8 cellular contexts compared by ENCODE assay signal in genomic region chr6:90080876-90081464, GRCh38.
DNase-seq lines count a peak whose midpoint lies in the region; ATAC-seq lines count a peak whose summit lies in the region.

No MANE protein-coding gene starts in this region.

- no peak overlapping the region for H3K4me3 ChIP-seq in neuronal stem cell (ENCODE audit: low read length in 2 of 2)

- H3K14ac ChIP-seq in neuronal stem cell (ENCODE audit: low read length), result no peak overlapping the region

- no peaks in the 10 kb centered on the region for H3K27me3 ChIP-seq in neuronal stem cell (ENCODE audit: control insufficient read depth in 3 of 3, insufficient read depth in 3 of 3, low read depth in 1 of 3, low read length in 3 of 3)

- H3K4me1 ChIP-seq in neuronal stem cell (ENCODE audit: control insufficient read depth in 2 of 2, insufficient read depth in 1 of 2, low read depth in 1 of 2, low read length in 2 of 2), result peaks cover 4 to 8% of the 10 kb centered on the region in 2 donors

- no peak overlapping the region for H3K23ac ChIP-seq in neuronal stem cell (ENCODE audit: low read depth, low read length, poor library complexity)

- no peak overlapping the region for H2BK12ac ChIP-seq in neuronal stem cell (ENCODE audit: low read length)

- no peak overlapping the region for H2AK5ac ChIP-seq in neuronal stem cell (ENCODE audit: low read depth, low read length)

- no CpG with 5 or more reads among the region's 9 CpGs for WGBS in neuronal stem cell (ENCODE audit: extremely low coverage in 2 of 2, insufficient read length in 2 of 2, insufficient replicate concordance in 1 of 2), 2 donors

- no peak overlapping the region for H3K9ac ChIP-seq in neuronal stem cell (ENCODE audit: low read depth, low read length, poor library complexity)

- no peak overlapping the region for H2BK15ac ChIP-seq in neuronal stem cell (ENCODE audit: low read length)

- no peak overlapping the region for H4K91ac ChIP-seq in neuronal stem cell (ENCODE audit: low read depth, low read length, poor library complexity)

- no peaks in the 10 kb centered on the region for H3K9me3 ChIP-seq in neuronal stem cell (replicated peaks in 1 of 2; ENCODE audit: control insufficient read depth in 2 of 2, insufficient read depth in 1 of 2, low read depth in 1 of 2, low read length in 2 of 2)

- no peak overlapping the region for H2AFZ ChIP-seq in neuronal stem cell (ENCODE audit: low read length)

- ATAC-seq in GM19463 (IDR thresholded peaks at IDR 0.05; ENCODE audit: unreplicated experiment) (peak; percentile 86), HG03460 (IDR thresholded peaks at IDR 0.05; ENCODE audit: unreplicated experiment) (peak; percentile 87)

- H4K8ac ChIP-seq in neuronal stem cell (ENCODE audit: low read depth, low read length), result no peak overlapping the region

- H3K36me3 ChIP-seq in neuronal stem cell (replicated peaks in 1 of 2; ENCODE audit: control insufficient read depth in 2 of 2, insufficient read depth in 2 of 2, low read length in 2 of 2), result no peaks in the 10 kb centered on the region

- H3K4me2 ChIP-seq in neuronal stem cell (ENCODE audit: insufficient read depth, low read length, poor library complexity, severe bottlenecking), result no peak overlapping the region

- intact Hi-C loops in posterior vena cava (cut with DNase I), result loop anchor here in 1 of 2 donors (5.0 kb wide), 1 partner anchor 106 kb away; no protein-coding TSS in a partner anchor

- H3K4ac ChIP-seq in neuronal stem cell (ENCODE audit: low read length), result no peak overlapping the region

- H3K18ac ChIP-seq in neuronal stem cell (ENCODE audit: low read length), result no peak overlapping the region

- H2BK120ac ChIP-seq in neuronal stem cell (ENCODE audit: low read depth, low read length), result no peak overlapping the region

- H3K27ac ChIP-seq in neuronal stem cell (replicated peaks; ENCODE audit: low read length), result no peak overlapping the region

- no peaks in the 10 kb centered on the region for H3K79me1 ChIP-seq in neuronal stem cell (ENCODE audit: low read depth, low read length)

- DNase-seq in activated T-cell treated with anti-CD3 and anti-CD28 coated beads for 24 hours (ENCODE audit: low read depth), result peak; percentile 75
- DNase-seq in stimulated activated CD4-positive, alpha-beta T cell treated with anti-CD3 and anti-CD28 coated beads, Interleukin-4, amount 100 ng/mL, for 4 hours, result peak; percentile 54 to 83
- no peak for DNase-seq in posterior vena cava (ENCODE audit: low spot score)
- no peak for DNase-seq in DMS153 treated with DMSO at 0.1 percent for 48 hours (lab: John Stamatoyannopoulos, UW; ENCODE audit: unreplicated experiment)
- no peak for DNase-seq in NCI-H2029 (lab: John Stamatoyannopoulos, UW)
- DNase-seq in neuronal stem cell (ENCODE audit: low spot score), result no peak

- no peak overlapping the region for H2BK5ac ChIP-seq in neuronal stem cell (ENCODE audit: low read length)

Comparison
In these comparisons a context has a peak if more than half of its experiments do, and no peak if none do; other contexts are left out.
1. DNase-seq: peak in activated T-cell treated with anti-CD3 and anti-CD28 coated beads for 24 hours (single experiment) and stimulated activated CD4-positive, alpha-beta T cell treated with anti-CD3 and anti-CD28 coated beads, Interleukin-4, amount 100 ng/mL, for 4 hours (2 of 2); none in posterior vena cava (single experiment), DMS153 treated with DMSO at 0.1 percent for 48 hours (single experiment), NCI-H2029 (single experiment) and neuronal stem cell (single experiment).